In the genomic region with DNA sequence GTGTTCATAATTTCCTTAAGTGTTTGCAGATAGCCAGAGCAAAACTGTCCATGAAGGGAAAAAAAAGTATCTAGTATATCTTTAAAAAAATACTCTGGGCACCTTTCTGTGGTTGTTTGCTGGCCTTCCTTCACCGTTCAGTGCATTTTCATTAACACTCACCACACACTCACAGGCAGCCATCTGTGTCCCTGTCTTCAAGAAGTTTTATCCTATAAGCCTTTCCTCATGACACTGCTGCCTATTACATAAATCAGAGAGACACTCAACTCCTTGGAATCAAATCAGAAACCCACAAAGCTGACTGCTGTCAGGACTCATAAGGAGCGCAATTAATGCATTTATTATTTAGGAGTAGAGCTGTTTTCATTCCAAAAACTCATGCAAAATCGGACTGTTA, we compare ENCODE assay signal across 16 cellular contexts.
DNase-seq lines count a peak whose midpoint lies in the region; TF ChIP-seq lines count a peak whose summit lies in the region.
"Had no signal": no experiment of that assay in that cellular context is flagged by ENCODE, and none has a peak within 500 bp of the region (broad histone marks: within the 10 kb centered on the region; RNA-seq: fewer than 3 reads in every experiment).

No MANE protein-coding gene starts in this region.

- 50% methylated on average over 3 of the region's 3 CpGs for WGBS in smooth muscle cell (ENCODE audit: low lambda C conversion rate)
- 77 to 81% methylated on average over 3 of the region's 3 CpGs for WGBS in testis, 2 donors

- H3K79me2 ChIP-seq in smooth muscle cell (ENCODE audit: low read depth) = no peaks in the 10 kb centered on the region

- no peak overlapping the region for H3K9ac ChIP-seq in smooth muscle cell (ENCODE audit: low read depth)

- no peak for TF ChIP-seq CTCF in smooth muscle cell (IDR thresholded peaks at IDR 0.05; ENCODE audit: borderline replicate concordance, insufficient read depth, poor library complexity, severe bottlenecking)
- TF ChIP-seq CTCF in testis (IDR thresholded peaks at IDR 0.05) = no peak

- intact Hi-C loops in testis (cut with DNase I; ENCODE audit: low total_unique reads) = no loop called here
- intact Hi-C loops in posterior vena cava (cut with DNase I) = no loop called here

- H3K27me3 ChIP-seq in smooth muscle cell (ENCODE audit: low read depth) = no peaks in the 10 kb centered on the region
- H3K27me3 ChIP-seq in testis = no peaks in the 10 kb centered on the region
- H3K27me3 ChIP-seq: BE2C, Peyer's patch had no signal

- TF ChIP-seq POLR2A in testis (IDR thresholded peaks at IDR 0.05) = no peak

- H3K4me3 ChIP-seq in smooth muscle cell = no peak overlapping the region
- H3K4me3 ChIP-seq in testis = no peak overlapping the region
- H3K4me3 ChIP-seq: GM23338, K562, Peyer's patch had no signal

- H3K4me2 ChIP-seq in smooth muscle cell = peak overlapping the region; percentile 41
- H3K4me2 ChIP-seq: GM23338 had no signal

- DNase-seq in NCI-H524 treated with DMSO at 0.1 percent for 48 hours (lab: John Stamatoyannopoulos, UW) (peak; percentile 88), amniotic epithelial cell (ENCODE audit: low read depth) (peak; percentile 12), left kidney (ENCODE audit: low read depth, low spot score) (peak; percentile 80), smooth muscle cell (lab: John Stamatoyannopoulos, UW; ENCODE audit: unreplicated experiment) (no peak), testis (no peak), posterior vena cava (ENCODE audit: low spot score) (no peak)
- DNase-seq in activated effector memory CD4-positive, alpha-beta T cell treated with Interleukin-2 at 50 U/mL for 16 hours = no peak
- DNase-seq: BE2C; CD8-positive, alpha-beta memory T cell; NCI-H1436; NCI-H2081; NCI-H2227 treated with DMSO at 0.1 percent for 48 hours; Peyer's patch; SHP77 had no signal

- H3K27ac ChIP-seq in smooth muscle cell (ENCODE audit: low read depth) (no peak overlapping the region), testis (no peak overlapping the region)
- H3K27ac ChIP-seq: Peyer's patch had no signal

- no peaks in the 10 kb centered on the region for H3F3A ChIP-seq in smooth muscle cell (ENCODE audit: low read depth)

- H3K9me3 ChIP-seq in smooth muscle cell (replicated peaks; ENCODE audit: low read depth) (no peaks in the 10 kb centered on the region), testis (no peaks in the 10 kb centered on the region)
- H3K9me3 ChIP-seq: BE2C, Peyer's patch had no signal

- H4K20me1 ChIP-seq in smooth muscle cell (ENCODE audit: low read depth) = no peaks in the 10 kb centered on the region

- no peak overlapping the region for H2AFZ ChIP-seq in smooth muscle cell (ENCODE audit: low read depth)
- H2AFZ ChIP-seq: GM23338 had no signal

- H3K4me1 ChIP-seq in smooth muscle cell (ENCODE audit: low read depth) (no peaks in the 10 kb centered on the region), testis (no peaks in the 10 kb centered on the region)
- H3K4me1 ChIP-seq: Peyer's patch had no signal

- no peaks in the 10 kb centered on the region for H3K36me3 ChIP-seq in smooth muscle cell (ENCODE audit: low read depth)
- no peaks in the 10 kb centered on the region for H3K36me3 ChIP-seq in testis (ENCODE audit: low read depth, missing control alignments)
- H3K36me3 ChIP-seq: BE2C, Peyer's patch had no signal

Comparison
In these comparisons a context has a peak if more than half of its experiments do, and no peak if none do; other contexts are left out.
1. DNase-seq: peak in NCI-H524 treated with DMSO at 0.1 percent for 48 hours (single experiment), amniotic epithelial cell (single experiment) and left kidney (single experiment); none in smooth muscle cell (single experiment), testis (single experiment), activated effector memory CD4-positive, alpha-beta T cell treated with Interleukin-2 at 50 U/mL for 16 hours (single experiment) and posterior vena cava (single experiment).